In the genomic region with DNA sequence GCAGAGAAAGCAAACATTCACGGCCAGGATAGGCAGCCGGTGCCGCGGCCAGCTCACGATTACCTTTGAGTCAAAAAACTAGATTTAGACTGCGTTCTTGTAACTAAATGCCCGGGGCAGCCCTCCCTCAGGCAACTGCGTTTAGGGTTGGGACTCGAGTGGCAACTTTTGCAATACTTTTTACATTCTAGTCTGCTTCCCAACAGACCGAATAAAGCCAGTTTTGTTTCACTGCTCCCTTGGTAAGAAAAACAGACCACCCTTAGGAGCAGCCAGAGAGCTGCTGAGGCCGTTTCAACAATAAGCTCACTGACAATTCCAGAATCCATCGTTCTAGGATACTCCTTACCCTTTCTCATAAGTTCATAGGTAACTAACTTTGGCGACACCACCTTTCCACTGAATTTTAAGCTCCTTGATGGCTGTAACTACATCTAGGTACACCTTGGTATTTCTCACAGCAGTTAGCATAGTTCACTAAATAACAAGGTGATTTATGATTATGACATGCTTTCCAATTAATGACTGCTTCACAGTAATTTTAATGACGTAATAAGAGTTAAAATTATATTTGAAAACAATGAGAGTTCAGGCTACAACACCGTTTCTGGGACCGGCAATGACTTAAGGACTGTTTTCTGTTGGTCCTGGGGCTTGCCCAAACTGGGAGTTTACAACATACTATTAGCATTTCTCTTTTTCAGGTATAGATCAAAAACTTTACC, we compare ENCODE assay signal across 8 cellular contexts. TPM values are rescaled to one million over a fixed set of nuclear protein-coding genes. Genes with fewer than 3 reads are reported as not detected.
DNase-seq lines count a peak whose midpoint lies in the region; ATAC-seq and TF ChIP-seq lines count a peak whose summit lies in the region.

No MANE protein-coding gene starts in this region.

- H3K9me3 Mint-ChIP-seq in HFFc6 (no peaks in the 10 kb centered on the region), WTC11 (no peaks in the 10 kb centered on the region), osteocyte (ENCODE audit: unreplicated experiment) (no peaks in the 10 kb centered on the region)

- POLR2A ChIA-PET in WTC11 (lab: Charles Lee) = interaction anchor here (1.4 kb wide), 1 partner anchor 11 kb away, joined by 3 read pairs; no protein-coding TSS in a partner anchor

- TF ChIP-seq CTCF in HFFc6 (IDR thresholded peaks at IDR 0.05) (0 out of 2 replicates have a peak, but pooled peaks have one; percentile 1), WTC11 (IDR thresholded peaks at IDR 0.05) (no peak), foreskin fibroblast (IDR thresholded peaks at IDR 0.05; ENCODE audit: low read depth, low read length) (no peak), osteocyte (IDR thresholded peaks at IDR 0.05) (no peak)

- ATAC-seq in WTC11 = no peak
- no peak for ATAC-seq in GM18502 (IDR thresholded peaks at IDR 0.05; ENCODE audit: poor library complexity, unreplicated experiment)
- ATAC-seq in HG02623 (IDR thresholded peaks at IDR 0.05; ENCODE audit: unreplicated experiment) = no peak

- H3K4me3 Mint-ChIP-seq in HFFc6 = peak overlapping the region; percentile 96
- peak overlapping the region; percentile 97 for H3K4me3 Mint-ChIP-seq in WTC11
- peak overlapping the region; percentile 89 for H3K4me3 Mint-ChIP-seq in osteocyte (ENCODE audit: unreplicated experiment)

- CTCF ChIA-PET in WTC11 (lab: Charles Lee) = no interaction called here

- H3K4me3 ChIP-seq in foreskin fibroblast (ENCODE audit: low read depth in 1 of 2, low read length in 2 of 2) = peak overlapping the region; percentile 70 to 93

- DNase-seq in CD1c-positive myeloid dendritic cell (ENCODE audit: extremely low spot score) (peak; percentile 38), HFFc6 (no peak), WTC11 (ENCODE audit: low spot score) (peak; percentile 25), foreskin fibroblast (no peak), osteocyte (ENCODE audit: extremely low spot score, unreplicated experiment) (peak; percentile 86), SHP77 treated with DMSO at 0.1 percent for 48 hours (lab: John Stamatoyannopoulos, UW) (no peak)

- H3K4me1 Mint-ChIP-seq in HFFc6 (ENCODE audit: low read depth) = peaks cover 31% of the 10 kb centered on the region
- peaks cover 16% of the 10 kb centered on the region for H3K4me1 Mint-ChIP-seq in WTC11
- H3K4me1 Mint-ChIP-seq in osteocyte (ENCODE audit: unreplicated experiment) = peaks cover 25% of the 10 kb centered on the region

- H3K27me3 Mint-ChIP-seq in HFFc6 (ENCODE audit: insufficient read depth) = peaks cover 5% of the 10 kb centered on the region; the same call in 1 of the 2 replicates
- no peaks in the 10 kb centered on the region for H3K27me3 Mint-ChIP-seq in WTC11 (ENCODE audit: low read depth)
- H3K27me3 Mint-ChIP-seq in osteocyte (ENCODE audit: unreplicated experiment) = no peaks in the 10 kb centered on the region

- peak overlapping the region; percentile 99 for H3K27ac Mint-ChIP-seq in HFFc6
- peak overlapping the region; percentile 99 for H3K27ac Mint-ChIP-seq in WTC11
- peak overlapping the region; percentile 98 for H3K27ac Mint-ChIP-seq in osteocyte (ENCODE audit: unreplicated experiment)

- H3K36me3 Mint-ChIP-seq in HFFc6 (ENCODE audit: low read depth) (no peaks in the 10 kb centered on the region), WTC11 (no peaks in the 10 kb centered on the region), osteocyte (ENCODE audit: unreplicated experiment) (no peaks in the 10 kb centered on the region)

TF ChIP-seq in WTC11, 78 proteins besides CTCF, POLR2A, EP300 and RAD21:
- no peak for TF ChIP-seq NFYB (CRISPR knock-in tag; conservative IDR thresholded peaks at IDR 0.05; ENCODE audit: low read depth)
- TF ChIP-seq, protein P1, sequence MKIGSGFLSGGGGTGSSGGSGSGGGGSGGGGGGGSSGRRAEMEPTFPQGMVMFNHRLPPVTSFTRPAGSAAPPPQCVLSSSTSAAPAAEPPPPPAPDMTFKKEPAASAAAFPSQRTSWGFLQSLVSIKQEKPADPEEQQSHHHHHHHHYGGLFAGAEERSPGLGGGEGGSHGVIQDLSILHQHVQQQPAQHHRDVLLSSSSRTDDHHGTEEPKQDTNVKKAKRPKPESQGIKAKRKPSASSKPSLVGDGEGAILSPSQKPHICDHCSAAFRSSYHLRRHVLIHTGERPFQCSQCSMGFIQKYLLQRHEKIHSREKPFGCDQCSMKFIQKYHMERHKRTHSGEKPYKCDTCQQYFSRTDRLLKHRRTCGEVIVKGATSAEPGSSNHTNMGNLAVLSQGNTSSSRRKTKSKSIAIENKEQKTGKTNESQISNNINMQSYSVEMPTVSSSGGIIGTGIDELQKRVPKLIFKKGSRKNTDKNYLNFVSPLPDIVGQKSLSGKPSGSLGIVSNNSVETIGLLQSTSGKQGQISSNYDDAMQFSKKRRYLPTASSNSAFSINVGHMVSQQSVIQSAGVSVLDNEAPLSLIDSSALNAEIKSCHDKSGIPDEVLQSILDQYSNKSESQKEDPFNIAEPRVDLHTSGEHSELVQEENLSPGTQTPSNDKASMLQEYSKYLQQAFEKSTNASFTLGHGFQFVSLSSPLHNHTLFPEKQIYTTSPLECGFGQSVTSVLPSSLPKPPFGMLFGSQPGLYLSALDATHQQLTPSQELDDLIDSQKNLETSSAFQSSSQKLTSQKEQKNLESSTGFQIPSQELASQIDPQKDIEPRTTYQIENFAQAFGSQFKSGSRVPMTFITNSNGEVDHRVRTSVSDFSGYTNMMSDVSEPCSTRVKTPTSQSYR (CRISPR knock-in tag; IDR thresholded peaks at IDR 0.05) = no peak
- TF ChIP-seq, protein P2, sequence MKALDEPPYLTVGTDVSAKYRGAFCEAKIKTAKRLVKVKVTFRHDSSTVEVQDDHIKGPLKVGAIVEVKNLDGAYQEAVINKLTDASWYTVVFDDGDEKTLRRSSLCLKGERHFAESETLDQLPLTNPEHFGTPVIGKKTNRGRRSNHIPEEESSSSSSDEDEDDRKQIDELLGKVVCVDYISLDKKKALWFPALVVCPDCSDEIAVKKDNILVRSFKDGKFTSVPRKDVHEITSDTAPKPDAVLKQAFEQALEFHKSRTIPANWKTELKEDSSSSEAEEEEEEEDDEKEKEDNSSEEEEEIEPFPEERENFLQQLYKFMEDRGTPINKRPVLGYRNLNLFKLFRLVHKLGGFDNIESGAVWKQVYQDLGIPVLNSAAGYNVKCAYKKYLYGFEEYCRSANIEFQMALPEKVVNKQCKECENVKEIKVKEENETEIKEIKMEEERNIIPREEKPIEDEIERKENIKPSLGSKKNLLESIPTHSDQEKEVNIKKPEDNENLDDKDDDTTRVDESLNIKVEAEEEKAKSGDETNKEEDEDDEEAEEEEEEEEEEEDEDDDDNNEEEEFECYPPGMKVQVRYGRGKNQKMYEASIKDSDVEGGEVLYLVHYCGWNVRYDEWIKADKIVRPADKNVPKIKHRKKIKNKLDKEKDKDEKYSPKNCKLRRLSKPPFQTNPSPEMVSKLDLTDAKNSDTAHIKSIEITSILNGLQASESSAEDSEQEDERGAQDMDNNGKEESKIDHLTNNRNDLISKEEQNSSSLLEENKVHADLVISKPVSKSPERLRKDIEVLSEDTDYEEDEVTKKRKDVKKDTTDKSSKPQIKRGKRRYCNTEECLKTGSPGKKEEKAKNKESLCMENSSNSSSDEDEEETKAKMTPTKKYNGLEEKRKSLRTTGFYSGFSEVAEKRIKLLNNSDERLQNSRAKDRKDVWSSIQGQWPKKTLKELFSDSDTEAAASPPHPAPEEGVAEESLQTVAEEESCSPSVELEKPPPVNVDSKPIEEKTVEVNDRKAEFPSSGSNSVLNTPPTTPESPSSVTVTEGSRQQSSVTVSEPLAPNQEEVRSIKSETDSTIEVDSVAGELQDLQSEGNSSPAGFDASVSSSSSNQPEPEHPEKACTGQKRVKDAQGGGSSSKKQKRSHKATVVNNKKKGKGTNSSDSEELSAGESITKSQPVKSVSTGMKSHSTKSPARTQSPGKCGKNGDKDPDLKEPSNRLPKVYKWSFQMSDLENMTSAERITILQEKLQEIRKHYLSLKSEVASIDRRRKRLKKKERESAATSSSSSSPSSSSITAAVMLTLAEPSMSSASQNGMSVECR (CRISPR knock-in tag; IDR thresholded peaks at IDR 0.05; ENCODE audit: borderline replicate concordance) = 0 out of 2 replicates have a peak, but pooled peaks have one; percentile 60

RNA-seq across cellular contexts. Expression of a gene that starts 0.9 kb away (rescaled TPM):
- 10 to 100 TPM in 3 of 6 experiments, 1 to 10 TPM in 3; 7.3 to 12.0 (median 10.2) TPM for total RNA-seq in HFFc6 (2021; fragmentation: NEBNext Ultra II Directional; extraction: Animal tissue kit (Norgen Biotek cat#: 25700))
- total RNA-seq in WTC11 (2021) = 18.0 to 19.5 TPM (median 18.1 TPM) in 3 replicates
- 14.9 and 18.9 TPM in 2 replicates for total RNA-seq in osteocyte

Comparison
In these comparisons a context has a peak if more than half of its experiments do, and no peak if none do; other contexts are left out.
1. DNase-seq: peak in CD1c-positive myeloid dendritic cell (single experiment), WTC11 (single experiment) and osteocyte (single experiment); none in HFFc6 (single experiment), foreskin fibroblast (0 of 2) and SHP77 treated with DMSO at 0.1 percent for 48 hours (single experiment).
2. Peak in every context shown above with its lines, with median percentiles within 50 percentile points of each other: H3K27ac Mint-ChIP-seq and H3K4me3 Mint-ChIP-seq.